Comparison of ENCODE assay signal across 10 cellular contexts in genomic region chr5:155885199-155885598, GRCh38.
"Had no signal": no experiment of that assay in that cellular context is flagged by ENCODE, and none has a peak within 500 bp of the region (broad histone marks: within the 10 kb centered on the region; RNA-seq: fewer than 3 reads in every experiment).

No MANE protein-coding gene starts in this region.

- H3K9me3 ChIP-seq: HAP-1 had no signal

- H3K27ac ChIP-seq: GM23248, HL-60 had no signal

- H3K36me3 Mint-ChIP-seq: IgD-negative memory B cell had no signal

- H3K4me3 ChIP-seq: GM23248, HAP-1, K562 had no signal

- H2AFZ ChIP-seq: GM23248 had no signal

- ATAC-seq: HCT116, HepG2, K562 had no signal

- H3K27me3 Mint-ChIP-seq: IgD-negative memory B cell had no signal

- H3K4me1 ChIP-seq: HAP-1 had no signal

- H3K4me3 Mint-ChIP-seq: HFFc6, IgD-negative memory B cell had no signal

- H3K36me3 ChIP-seq: HAP-1 had no signal

- DNase-seq: GM23248, GOT3, H7, HFFc6 had no signal

- H3K4me1 Mint-ChIP-seq: IgD-negative memory B cell had no signal

- FAIRE-seq: HepG2, K562 had no signal

- H3K27ac Mint-ChIP-seq: HFFc6, IgD-negative memory B cell had no signal
